Comparison of ENCODE assay signal across 11 cellular contexts in genomic region chr1:1024421-1025415, GRCh38. TPM values are rescaled to one million over a fixed set of nuclear protein-coding genes. Genes with fewer than 3 reads are reported as not detected.
DNase-seq lines count a peak whose midpoint lies in the region; ATAC-seq and TF ChIP-seq lines count a peak whose summit lies in the region.
"Had no signal": no experiment of that assay in that cellular context is flagged by ENCODE, and none has a peak within 500 bp of the region (broad histone marks: within the 10 kb centered on the region; RNA-seq: fewer than 3 reads in every experiment).

No MANE protein-coding gene starts in this region.

- no peak overlapping the region for H2AFZ ChIP-seq in neural progenitor cell (replicated peaks)

- peak overlapping the region; percentile 47 for H3K4me2 ChIP-seq in neural progenitor cell

- H3K4me3 Mint-ChIP-seq in neural progenitor cell = no peak overlapping the region
- H3K4me3 Mint-ChIP-seq: activated naive CD8-positive, alpha-beta T cell treated with anti-CD3 and anti-CD28 coated beads, Interleukin-2, amount 10 ng/mL, durations not matched to agents 7 days and 5 days; CD4-positive, alpha-beta memory T cell had no signal

- H3K36me3 ChIP-seq in SK-N-MC (ENCODE audit: insufficient read depth, low read length) (peaks cover 9% of the 10 kb centered on the region; the same call in 1 of the 2 replicates), neural progenitor cell (no peaks in the 10 kb centered on the region)

- H3K4me1 Mint-ChIP-seq in neural progenitor cell = peaks cover 21% of the 10 kb centered on the region
- H3K4me1 Mint-ChIP-seq: activated naive CD8-positive, alpha-beta T cell treated with anti-CD3 and anti-CD28 coated beads, Interleukin-2, amount 10 ng/mL, durations not matched to agents 7 days and 5 days had no signal

- no peaks in the 10 kb centered on the region for H3K9me3 ChIP-seq in SK-N-MC (ENCODE audit: low read depth, low read length)
- H3K9me3 ChIP-seq in neural progenitor cell (ENCODE audit: low read depth) = no peaks in the 10 kb centered on the region

- H3K4me3 ChIP-seq in SK-N-MC (no peak overlapping the region), neural progenitor cell (no peak overlapping the region)

- peaks cover 39% of the 10 kb centered on the region for H3K79me2 ChIP-seq in neural progenitor cell (ENCODE audit: low read depth)

- H3K27ac ChIP-seq in SK-N-MC = 0 out of 2 replicates have a peak overlapping the region, but pooled peaks have one; percentile 19
- no peak overlapping the region for H3K27ac ChIP-seq in neural progenitor cell

- ATAC-seq in GM21367 (IDR thresholded peaks at IDR 0.05; ENCODE audit: unreplicated experiment) = no peak
- no peak for ATAC-seq in HG02973 (IDR thresholded peaks at IDR 0.05; ENCODE audit: unreplicated experiment)

- H3K4me1 ChIP-seq in neural progenitor cell = peaks cover 34% of the 10 kb centered on the region

- TF ChIP-seq CTCF in neural progenitor cell (IDR thresholded peaks at IDR 0.05) = no peak

- H3K27me3 ChIP-seq in neural progenitor cell = no peaks in the 10 kb centered on the region

- H3K9me3 Mint-ChIP-seq in neural progenitor cell = no peaks in the 10 kb centered on the region
- H3K9me3 Mint-ChIP-seq: activated naive CD8-positive, alpha-beta T cell treated with anti-CD3 and anti-CD28 coated beads, Interleukin-2, amount 10 ng/mL, durations not matched to agents 7 days and 5 days had no signal

- H3K36me3 Mint-ChIP-seq in neural progenitor cell = peaks cover 1% of the 10 kb centered on the region
- H3K36me3 Mint-ChIP-seq: activated naive CD8-positive, alpha-beta T cell treated with anti-CD3 and anti-CD28 coated beads, Interleukin-2, amount 10 ng/mL, durations not matched to agents 7 days and 5 days; CD4-positive, alpha-beta memory T cell had no signal

- no peak overlapping the region for H3K27ac Mint-ChIP-seq in neural progenitor cell
- H3K27ac Mint-ChIP-seq: activated naive CD8-positive, alpha-beta T cell treated with anti-CD3 and anti-CD28 coated beads, Interleukin-2, amount 10 ng/mL, durations not matched to agents 7 days and 5 days; CD4-positive, alpha-beta memory T cell had no signal

- H3K9ac ChIP-seq in SK-N-MC (ENCODE audit: insufficient read length) (no peak overlapping the region), neural progenitor cell (no peak overlapping the region)

- H3K27me3 Mint-ChIP-seq in neural progenitor cell (ENCODE audit: insufficient read depth, low read depth) = peaks cover 7% of the 10 kb centered on the region

- DNase-seq in Daoy (ENCODE audit: low read depth) = peak; percentile 89
- no peak for DNase-seq in SK-N-MC (ENCODE audit: low read depth, low spot score)
- peak in 28 of 42 donors; percentile 26 to 83 (median 58) for DNase-seq in head of caudate nucleus
- DNase-seq in neural progenitor cell (ENCODE audit: low spot score) = peak; percentile 79
- DNase-seq in NCI-H2227 treated with DMSO at 0.1 percent for 48 hours (lab: John Stamatoyannopoulos, UW) = no peak
- DNase-seq in COLO668 (lab: John Stamatoyannopoulos, UW; ENCODE audit: unreplicated experiment) = no peak
- DNase-seq: activated CD4-positive, alpha-beta T cell treated with anti-CD3 and anti-CD28 coated beads for 1 hour; activated naive CD8-positive, alpha-beta T cell treated with anti-CD3 and anti-CD28 coated beads, Interleukin-2, amount 10 ng/mL, durations not matched to agents 7 days and 5 days; CD4-positive, alpha-beta memory T cell had no signal

- peaks cover 7% of the 10 kb centered on the region for H3F3A ChIP-seq in neural progenitor cell (ENCODE audit: low read depth)

- intact Hi-C loops in head of caudate nucleus (cut with DNase I) = no loop called here

- peaks cover 67% of the 10 kb centered on the region for H4K20me1 ChIP-seq in neural progenitor cell (ENCODE audit: low read depth)

RNA-seq across cellular contexts. Expression of gene AGRN, which starts 4.8 kb away (rescaled TPM):
- total RNA-seq in Daoy (2014; rRNA removed; shearing (Covaris generic)) = 66.6 and 72.0 TPM in 2 replicates
- 34.1 and 142 TPM in 2 replicates for total RNA-seq in neural progenitor cell (ENCODE audit: low replicate concordance)

RNA-seq across cellular contexts. Expression of gene ISG15, which starts 11.4 kb away (rescaled TPM):
- 219 and 238 TPM in 2 replicates for total RNA-seq in Daoy (2014; rRNA removed; shearing (Covaris generic))
- total RNA-seq in neural progenitor cell (ENCODE audit: low replicate concordance) = 22.4 and 33.6 TPM in 2 replicates

RNA-seq across cellular contexts. Expression of gene HES4, which starts 24.8 kb away (rescaled TPM):
- 30.1 and 36.3 TPM in 2 replicates for total RNA-seq in Daoy (2014; rRNA removed; shearing (Covaris generic))
- 7.6 and 35.7 TPM in 2 replicates for total RNA-seq in neural progenitor cell (ENCODE audit: low replicate concordance)
- total RNA-seq: CD4-positive, alpha-beta memory T cell had no signal

RNA-seq across cellular contexts. Expression of gene PERM1, which starts 42.8 kb away (rescaled TPM):
- total RNA-seq in Daoy (2014; rRNA removed; shearing (Covaris generic)) = not detected in 2 replicates
- total RNA-seq in neural progenitor cell (ENCODE audit: low replicate concordance) = not detected in 2 replicates
- total RNA-seq: activated naive CD8-positive, alpha-beta T cell treated with anti-CD3 and anti-CD28 coated beads, Interleukin-2, amount 10 ng/mL, durations not matched to agents 7 days and 5 days; CD4-positive, alpha-beta memory T cell had no signal

RNA-seq across cellular contexts. Expression of gene RNF223, which starts 49.4 kb away (rescaled TPM):
- total RNA-seq in Daoy (2014; rRNA removed; shearing (Covaris generic)) = not detected in 2 replicates
- total RNA-seq in neural progenitor cell (ENCODE audit: low replicate concordance) = not detected in 2 replicates
- total RNA-seq: activated naive CD8-positive, alpha-beta T cell treated with anti-CD3 and anti-CD28 coated beads, Interleukin-2, amount 10 ng/mL, durations not matched to agents 7 days and 5 days; CD4-positive, alpha-beta memory T cell had no signal

Comparison
In these comparisons a context has a peak if more than half of its experiments do, and no peak if none do; other contexts are left out.
1. DNase-seq: peak in Daoy (single experiment), head of caudate nucleus (28 of 42) and neural progenitor cell (single experiment); none in SK-N-MC (single experiment), NCI-H2227 treated with DMSO at 0.1 percent for 48 hours (single experiment) and COLO668 (single experiment).